ENCODE assay signal across 21 cellular contexts in genomic region chr1:30895942-30896660, GRCh38. TPM values are rescaled to one million over a fixed set of nuclear protein-coding genes. Genes with fewer than 3 reads are reported as not detected.
DNase-seq lines count a peak whose midpoint lies in the region; TF ChIP-seq lines count a peak whose summit lies in the region.
"Had no signal": no experiment of that assay in that cellular context is flagged by ENCODE, and none has a peak within 500 bp of the region (broad histone marks: within the 10 kb centered on the region; RNA-seq: fewer than 3 reads in every experiment).

No MANE protein-coding gene starts in this region.

- no peaks in the 10 kb centered on the region for H3K36me3 ChIP-seq in testis (ENCODE audit: low read depth, missing control alignments)

- H3K4me1 Mint-ChIP-seq in activated T-helper 1 cell treated with anti-CD3 and anti-CD28 coated beads, Interleukin-12 subunit alpha, Interleukin-12 subunit beta, Interleukin-2, Interleukin-4 antibody, amounts not matched to agents 30 ng/mL and 10 ng/mL and 1 ng/mL, durations not matched to agents 14 hours and 24 hours and 36 hours (ENCODE audit: low read depth): no peaks in the 10 kb centered on the region
- H3K4me1 Mint-ChIP-seq in glutamatergic neuron (ENCODE audit: low read depth, unreplicated experiment): peaks cover 28% of the 10 kb centered on the region

- no peaks in the 10 kb centered on the region for H3K36me3 Mint-ChIP-seq in activated T-helper 1 cell treated with anti-CD3 and anti-CD28 coated beads, Interleukin-12 subunit alpha, Interleukin-12 subunit beta, Interleukin-2, Interleukin-4 antibody, amounts not matched to agents 30 ng/mL and 10 ng/mL and 1 ng/mL, durations not matched to agents 14 hours and 24 hours and 36 hours (ENCODE audit: low read depth)
- no peaks in the 10 kb centered on the region for H3K36me3 Mint-ChIP-seq in glutamatergic neuron (ENCODE audit: unreplicated experiment)
- H3K36me3 Mint-ChIP-seq: T-cell had no signal

- peak overlapping the region; percentile 14 for H3K27ac Mint-ChIP-seq in activated T-helper 1 cell treated with anti-CD3 and anti-CD28 coated beads, Interleukin-12 subunit alpha, Interleukin-12 subunit beta, Interleukin-2, Interleukin-4 antibody, amounts not matched to agents 30 ng/mL and 10 ng/mL and 1 ng/mL, durations not matched to agents 14 hours and 24 hours and 36 hours
- peak overlapping the region; percentile 35 for H3K27ac Mint-ChIP-seq in glutamatergic neuron (ENCODE audit: unreplicated experiment)
- H3K27ac Mint-ChIP-seq: activated B cell treated with CpG ODN at 0.5 μM for 24 hours; activated T-helper 2 cell treated with anti-CD3 and anti-CD28 coated beads, Interferon-gamma antibody, Interleukin-2, Interleukin-4, amounts not matched to agents 10 μg/mL and 5 μg/mL and 100 μg/mL, durations not matched to agents 14 hours and 24 hours and 36 hours; T-cell had no signal

- TF ChIP-seq CTCF in glutamatergic neuron (IDR thresholded peaks at IDR 0.05; ENCODE audit: partially characterized antibody, unreplicated experiment) (no peak), testis (IDR thresholded peaks at IDR 0.05) (no peak)

- no peaks in the 10 kb centered on the region for H3K9me3 ChIP-seq in testis
- H3K9me3 ChIP-seq: BLaER1 treated with 17β-estradiol and CSF1 and Interleukin-3, amounts not matched to agents 10 nM and 100 nM had no signal

- no peak overlapping the region for H3K4me3 Mint-ChIP-seq in activated T-helper 1 cell treated with anti-CD3 and anti-CD28 coated beads, Interleukin-12 subunit alpha, Interleukin-12 subunit beta, Interleukin-2, Interleukin-4 antibody, amounts not matched to agents 30 ng/mL and 10 ng/mL and 1 ng/mL, durations not matched to agents 14 hours and 24 hours and 36 hours
- no peak overlapping the region for H3K4me3 Mint-ChIP-seq in glutamatergic neuron (ENCODE audit: unreplicated experiment)
- H3K4me3 Mint-ChIP-seq: activated B cell treated with CpG ODN at 0.5 μM for 24 hours, T-cell had no signal

- H3K27me3 Mint-ChIP-seq in activated T-helper 1 cell treated with anti-CD3 and anti-CD28 coated beads, Interleukin-12 subunit alpha, Interleukin-12 subunit beta, Interleukin-2, Interleukin-4 antibody, amounts not matched to agents 30 ng/mL and 10 ng/mL and 1 ng/mL, durations not matched to agents 14 hours and 24 hours and 36 hours (ENCODE audit: insufficient read depth): peaks cover 9% of the 10 kb centered on the region
- peaks cover 10% of the 10 kb centered on the region for H3K27me3 Mint-ChIP-seq in glutamatergic neuron (ENCODE audit: unreplicated experiment)

- H3K27me3 ChIP-seq in testis: no peaks in the 10 kb centered on the region

- no peaks in the 10 kb centered on the region for H3K9me3 Mint-ChIP-seq in activated T-helper 1 cell treated with anti-CD3 and anti-CD28 coated beads, Interleukin-12 subunit alpha, Interleukin-12 subunit beta, Interleukin-2, Interleukin-4 antibody, amounts not matched to agents 30 ng/mL and 10 ng/mL and 1 ng/mL, durations not matched to agents 14 hours and 24 hours and 36 hours
- H3K9me3 Mint-ChIP-seq in glutamatergic neuron (ENCODE audit: unreplicated experiment): no peaks in the 10 kb centered on the region
- H3K9me3 Mint-ChIP-seq: activated B cell treated with CpG ODN at 0.5 μM for 24 hours, T-cell had no signal

- H3K27ac ChIP-seq in testis: no peak overlapping the region
- H3K27ac ChIP-seq: BLaER1 treated with 17β-estradiol and CSF1 and Interleukin-3, amounts not matched to agents 10 nM and 100 nM had no signal

- DNase-seq in NCI-H1436 (lab: John Stamatoyannopoulos, UW) (peak; percentile 57), NCI-H1436 treated with DMSO at 0.1 percent for 48 hours (lab: John Stamatoyannopoulos, UW) (no peak), glutamatergic neuron (no peak), testis (peak; percentile 77), iPS-NIHi7 (ENCODE audit: extremely low spot score) (no peak), RPMI8226 (no peak)
- DNase-seq in activated T-helper 1 cell treated with anti-CD3 and anti-CD28 coated beads, Interleukin-12 subunit alpha, Interleukin-12 subunit beta, Interleukin-2, Interleukin-4 antibody, amounts not matched to agents 30 ng/mL and 10 ng/mL and 1 ng/mL, durations not matched to agents 14 hours and 24 hours and 36 hours (ENCODE audit: low spot score): no peak
- no peak for DNase-seq in activated T-cell treated with anti-CD3 and anti-CD28 coated beads, Interleukin-2, amount 50 U/mL, for 48 hours
- DNase-seq: 8988T; activated B cell treated with CpG ODN at 0.5 μM for 24 hours; DMS153; head of caudate nucleus; midbrain; NCI-H187 treated with DMSO at 0.1 percent for 48 hours; NCI-H748 treated with DMSO at 0.1 percent for 48 hours; occipital lobe; stimulated activated CD4-positive, alpha-beta T cell treated with anti-CD3 and anti-CD28 coated beads, Interleukin-4, amount 100 ng/mL, for 24 hours; stimulated activated CD8-positive, alpha-beta memory T cell treated with anti-CD3 and anti-CD28 coated beads, Interleukin-4, amount 100 ng/mL, for 48 hours; T-cell had no signal

- no peak overlapping the region for H3K4me3 ChIP-seq in testis
- H3K4me3 ChIP-seq: BLaER1 treated with 17β-estradiol and CSF1 and Interleukin-3, amounts not matched to agents 10 nM and 100 nM had no signal

- 44 to 56% methylated on average over 6 of the region's 6 CpGs for WGBS in testis, 2 donors

- TF ChIP-seq POLR2A in testis (IDR thresholded peaks at IDR 0.05): no peak

- intact Hi-C loops in activated T-helper 1 cell treated with anti-CD3 and anti-CD28 coated beads, Interleukin-12 subunit alpha, Interleukin-12 subunit beta, Interleukin-2, Interleukin-4 antibody, amounts not matched to agents 30 ng/mL and 10 ng/mL and 1 ng/mL, durations not matched to agents 14 hours and 24 hours and 36 hours (cut with micrococcal nuclease): no loop called here
- intact Hi-C loops in testis (cut with DNase I; ENCODE audit: low total_unique reads): no loop called here

- H3K4me1 ChIP-seq in testis: peaks cover 7% of the 10 kb centered on the region

RNA-seq across cellular contexts. Expression of gene SDC3, which starts 12.5 kb away (rescaled TPM):
- total RNA-seq in activated T-helper 1 cell treated with anti-CD3 and anti-CD28 coated beads, Interleukin-12 subunit alpha, Interleukin-12 subunit beta, Interleukin-2, Interleukin-4 antibody, amounts not matched to agents 30 ng/mL and 10 ng/mL and 1 ng/mL, durations not matched to agents 14 hours and 24 hours and 36 hours: 0.26 and 0.34 TPM in 2 replicates
- total RNA-seq in glutamatergic neuron (ENCODE audit: unreplicated experiment) (41.7 TPM), testis (1 to 10 TPM; 3.9 to 6.9 TPM)
- 21.2 TPM for polyA plus RNA-seq in testis (ENCODE audit: insufficient read depth, low read depth, low replicate concordance)

Comparison
In these comparisons a context has a peak if more than half of its experiments do, and no peak if none do; other contexts are left out.
1. DNase-seq: peak in NCI-H1436 (single experiment) and testis (single experiment); none in NCI-H1436 treated with DMSO at 0.1 percent for 48 hours (single experiment), activated T-helper 1 cell treated with anti-CD3 and anti-CD28 coated beads, Interleukin-12 subunit alpha, Interleukin-12 subunit beta, Interleukin-2, Interleukin-4 antibody, amounts not matched to agents 30 ng/mL and 10 ng/mL and 1 ng/mL, durations not matched to agents 14 hours and 24 hours and 36 hours (single experiment), glutamatergic neuron (single experiment), iPS-NIHi7 (single experiment), RPMI8226 (single experiment) and activated T-cell treated with anti-CD3 and anti-CD28 coated beads, Interleukin-2, amount 50 U/mL, for 48 hours (0 of 2).